8 cellular contexts compared by ENCODE assay signal in genomic region chr15:45162771-45163507, GRCh38. TPM values are rescaled to one million over a fixed set of nuclear protein-coding genes. Genes with fewer than 3 reads are reported as not detected.
A peak's percentile ranks its signal among the peaks of the same experiment; 100 is the strongest.
DNase-seq lines count a peak whose midpoint lies in the region; ATAC-seq and TF ChIP-seq lines count a peak whose summit lies in the region.

No MANE protein-coding gene starts in this region.

- H3K4me3 ChIP-seq in coronary artery = no peak overlapping the region

- DNase-seq in DMS79 (lab: John Stamatoyannopoulos, UW) = peak; percentile 25
- DNase-seq in NCI-H460 (ENCODE audit: extremely low read depth, low read depth) = peak; percentile 73
- DNase-seq in activated CD4-positive, alpha-beta T cell treated with anti-CD3 and anti-CD28 coated beads for 48 hours = peak; percentile 73
- no peak for DNase-seq in coronary artery (ENCODE audit: low spot score)
- peak; percentile 78 for DNase-seq in left lobe of liver (ENCODE audit: low spot score)
- DNase-seq in stimulated activated CD4-positive, alpha-beta T cell treated with anti-CD3 and anti-CD28 coated beads, Interleukin-4, amount 100 ng/mL, for 4 hours = peak; percentile 56 to 57

- no peak overlapping the region for H3K27ac ChIP-seq in coronary artery

- ATAC-seq in HG02885 (IDR thresholded peaks at IDR 0.05; ENCODE audit: poor library complexity, unreplicated experiment) (peak; percentile 46), left lobe of liver (peak; percentile 69), HG02588 (IDR thresholded peaks at IDR 0.05; ENCODE audit: unreplicated experiment) (no peak)

- peak; percentile 70 for TF ChIP-seq CTCF in coronary artery (IDR thresholded peaks at IDR 0.05)

RNA-seq across cellular contexts. Expression of gene SHF, which starts 24.8 kb away (rescaled TPM):
- total RNA-seq in NCI-H460 (2014; rRNA removed; shearing (Covaris generic)) = 1.4 and 3.1 TPM in 2 replicates
- polyA plus RNA-seq in NCI-H460 (2014; cell fraction: nucleus; rRNA removed) = 0.25 and 3.8 TPM in 2 replicates
- 18.4 TPM for total RNA-seq in left lobe of liver

RNA-seq across cellular contexts. Expression of gene DUOX1, which starts 33.1 kb away (rescaled TPM):
- not detected in 2 replicates for total RNA-seq in NCI-H460 (2014; rRNA removed; shearing (Covaris generic))
- polyA plus RNA-seq in NCI-H460 (2014; cell fraction: nucleus; rRNA removed) = not detected in 2 replicates
- 0.45 TPM for total RNA-seq in left lobe of liver

RNA-seq across cellular contexts. Expression of gene DUOXA1, which starts 33.3 kb away (rescaled TPM):
- 0.97 and 0.98 TPM in 2 replicates for total RNA-seq in NCI-H460 (2014; rRNA removed; shearing (Covaris generic))
- not detected in 2 replicates for polyA plus RNA-seq in NCI-H460 (2014; cell fraction: nucleus; rRNA removed)
- total RNA-seq in left lobe of liver = not detected

RNA-seq across cellular contexts. Expression of gene DUOXA2, which starts 48.8 kb away (rescaled TPM):
- total RNA-seq in NCI-H460 (2014; rRNA removed; shearing (Covaris generic)) = not detected in 2 replicates
- polyA plus RNA-seq in NCI-H460 (2014; cell fraction: nucleus; rRNA removed) = not detected in 2 replicates
- not detected for total RNA-seq in left lobe of liver

RNA-seq across cellular contexts. Expression of gene DUOX2, which starts 49.0 kb away (rescaled TPM):
- 0.02 TPM in 1 of 2 replicates, not detected in the other for total RNA-seq in NCI-H460 (2014; rRNA removed; shearing (Covaris generic))
- not detected in 2 replicates for polyA plus RNA-seq in NCI-H460 (2014; cell fraction: nucleus; rRNA removed)
- 0.10 TPM for total RNA-seq in left lobe of liver
